Comparison of ENCODE assay signal across 12 cellular contexts in genomic region chr5:68505917-68506860, GRCh38.
DNase-seq lines count a peak whose midpoint lies in the region; ATAC-seq and TF ChIP-seq lines count a peak whose summit lies in the region.
"Had no signal": no experiment of that assay in that cellular context is flagged by ENCODE, and none has a peak within 500 bp of the region (broad histone marks: within the 10 kb centered on the region; RNA-seq: fewer than 3 reads in every experiment).

No MANE protein-coding gene starts in this region.

- H3K27ac ChIP-seq in RWPE2 (ENCODE audit: poor library complexity, severe bottlenecking), result no peak overlapping the region
- H3K27ac ChIP-seq: KMS-11 had no signal

- in situ Hi-C loops in HAP-1 (cut with MboI; ENCODE audit: low sequenced_read_pairs), result no loop called here

- peak; percentile 68; the same call in 2 of the 3 replicates for ATAC-seq in RWPE2 (ENCODE audit: low read depth)
- no peak for ATAC-seq in GM18907 (IDR thresholded peaks at IDR 0.05; ENCODE audit: unreplicated experiment)

- DNase-seq in HAP-1 (ENCODE audit: low spot score in 2 of 2), result peak; percentile 52 to 57
- DNase-seq in RWPE2 (ENCODE audit: low spot score), result no peak
- DNase-seq in fibroblast of the conjunctiva (ENCODE audit: low read depth), result peak; percentile 30
- DNase-seq in renal cortical epithelial cell (ENCODE audit: low read depth), result peak; percentile 97
- DNase-seq in amniotic stem cell (lab: John Stamatoyannopoulos, UW), result no peak
- no peak for DNase-seq in SIG-M5 treated with dmso at 0.1 percent for 504 hours (lab: John Stamatoyannopoulos, UW; ENCODE audit: unreplicated experiment)
- DNase-seq in activated CD4-positive, alpha-beta T cell treated with anti-CD3 and anti-CD28 coated beads for 48 hours, result no peak
- DNase-seq: activated CD8-positive, alpha-beta memory T cell treated with anti-CD3 and anti-CD28 coated beads, Interleukin-2, amount 50 U/mL, for 48 hours; amygdala; NCI-H2171 had no signal

- H3K9me3 ChIP-seq in HAP-1 (no peaks in the 10 kb centered on the region), RWPE2 (ENCODE audit: severe bottlenecking) (no peaks in the 10 kb centered on the region)

- H3K36me3 ChIP-seq in HAP-1 (replicated peaks) (no peaks in the 10 kb centered on the region), RWPE2 (ENCODE audit: low read depth) (no peaks in the 10 kb centered on the region)

- H3K27me3 ChIP-seq in HAP-1 (ENCODE audit: low read depth) (no peaks in the 10 kb centered on the region), RWPE2 (ENCODE audit: insufficient read depth, poor library complexity, severe bottlenecking) (no peaks in the 10 kb centered on the region)

- TF ChIP-seq CTCF in RWPE2 (IDR thresholded peaks at IDR 0.05; ENCODE audit: poor library complexity, severe bottlenecking), result no peak

- H3K4me1 ChIP-seq in HAP-1 (no peaks in the 10 kb centered on the region), RWPE2 (ENCODE audit: insufficient read depth, poor library complexity, severe bottlenecking) (no peaks in the 10 kb centered on the region)

- H3K4me3 ChIP-seq in HAP-1 (no peak overlapping the region), RWPE2 (ENCODE audit: severe bottlenecking) (no peak overlapping the region)

Comparison
In these comparisons a context has a peak if more than half of its experiments do, and no peak if none do; other contexts are left out.
1. DNase-seq: peak in HAP-1 (2 of 2), fibroblast of the conjunctiva (single experiment) and renal cortical epithelial cell (single experiment); none in RWPE2 (single experiment), amniotic stem cell (single experiment), SIG-M5 treated with dmso at 0.1 percent for 504 hours (single experiment) and activated CD4-positive, alpha-beta T cell treated with anti-CD3 and anti-CD28 coated beads for 48 hours (single experiment).